22 cellular contexts compared by ENCODE assay signal in genomic region chr11:108574675-108575074, GRCh38. TPM values are rescaled to one million over a fixed set of nuclear protein-coding genes. Genes with fewer than 3 reads are reported as not detected.
DNase-seq lines count a peak whose midpoint lies in the region; ATAC-seq, FAIRE-seq and TF ChIP-seq lines count a peak whose summit lies in the region.
"Had no signal": no experiment of that assay in that cellular context is flagged by ENCODE, and none has a peak within 500 bp of the region (broad histone marks: within the 10 kb centered on the region; RNA-seq: fewer than 3 reads in every experiment).

No MANE protein-coding gene starts in this region.

- H3K27me3 Mint-ChIP-seq in GM23338 (ENCODE audit: insufficient read depth, low read depth, poor library complexity): peaks cover 4% of the 10 kb centered on the region
- H3K27me3 Mint-ChIP-seq in CD8-positive, alpha-beta memory T cell: peaks cover 5 to 21% of the 10 kb centered on the region in 2 donors
- H3K27me3 Mint-ChIP-seq: CD4-positive, alpha-beta T cell had no signal

- WGBS in HUES64: 77% methylated on average over 4 of the region's 4 CpGs
- WGBS in K562 (ENCODE audit: insufficient coverage, low coverage, missing lambda C conversion rate): 71% methylated on average over 4 of the region's 4 CpGs

- H3F3A ChIP-seq in GM23338 (replicated peaks; ENCODE audit: low read depth): no peaks in the 10 kb centered on the region

- TF ChIP-seq RAD21 in K562 (CRISPR knock-in tag; conservative IDR thresholded peaks at IDR 0.05 in 1 of 2, IDR thresholded peaks at IDR 0.05 in 1 of 2): no peak

- H3K9me3 ChIP-seq in HUES64 (ENCODE audit: insufficient read depth, low read depth, low read length) (no peaks in the 10 kb centered on the region), K562 (replicated peaks; ENCODE audit: control insufficient read depth, insufficient read depth, low read depth, low read length) (no peaks in the 10 kb centered on the region)
- H3K9me3 ChIP-seq in CD8-positive, alpha-beta memory T cell (ENCODE audit: low read length): no peaks in the 10 kb centered on the region
- H3K9me3 ChIP-seq: BE2C, HAP-1 had no signal

- FAIRE-seq in K562 (lab: Jason Lieb, UNC): no peak
- FAIRE-seq: A204.1, GM12892, H54 had no signal

- H3K9me1 ChIP-seq in K562 (ENCODE audit: control insufficient read depth, insufficient read depth, low read length): no peaks in the 10 kb centered on the region

- no peak for TF ChIP-seq POLR2A in K562 (conservative IDR thresholded peaks at IDR 0.05)

- no peak overlapping the region for H3K27ac Mint-ChIP-seq in GM23338
- no peak overlapping the region for H3K27ac Mint-ChIP-seq in CD8-positive, alpha-beta memory T cell
- H3K27ac Mint-ChIP-seq: CD14-positive monocyte; CD4-positive, alpha-beta T cell had no signal

- ATAC-seq in GM23338 (no peak), K562 (no peak)

- TF ChIP-seq CTCF in GM23338 (conservative IDR thresholded peaks at IDR 0.05; ENCODE audit: low read depth in 2 of 2): no peak
- no peak for TF ChIP-seq CTCF in K562 (IDR thresholded peaks at IDR 0.05 in 2 of 3, conservative IDR thresholded peaks at IDR 0.05 in 1 of 3; ENCODE audit: insufficient read depth in 2 of 3, low read depth in 1 of 3, low read length in 3 of 3)

- H3K27ac ChIP-seq in GM23338 (ENCODE audit: low read depth) (peak overlapping the region; percentile 41; the same call in 1 of the 2 replicates), HUES64 (ENCODE audit: low read depth, low read length) (peak overlapping the region; percentile 34; the same call in 1 of the 2 replicates), K562 (ENCODE audit: extremely low read depth, low read depth, low read length) (no peak overlapping the region)
- H3K27ac ChIP-seq in CD8-positive, alpha-beta memory T cell (ENCODE audit: low read depth, low read length): no peak overlapping the region
- H3K27ac ChIP-seq: 22Rv1; BLaER1 treated with 17β-estradiol and CSF1 and Interleukin-3, amounts not matched to agents 10 nM and 100 nM; GM23248 had no signal

- no peak overlapping the region for H3K4me3 Mint-ChIP-seq in GM23338
- no peak overlapping the region for H3K4me3 Mint-ChIP-seq in CD8-positive, alpha-beta memory T cell
- H3K4me3 Mint-ChIP-seq: CD14-positive monocyte; CD4-positive, alpha-beta T cell had no signal

- H3K9me3 Mint-ChIP-seq in GM23338: no peaks in the 10 kb centered on the region
- peaks cover 0 to 4% (median 3%) of the 10 kb centered on the region in 5 donors for H3K9me3 Mint-ChIP-seq in CD8-positive, alpha-beta memory T cell
- H3K9me3 Mint-ChIP-seq: CD4-positive, alpha-beta T cell had no signal

- no peaks in the 10 kb centered on the region for H3K79me2 ChIP-seq in GM23338 (replicated peaks; ENCODE audit: insufficient read depth)
- no peaks in the 10 kb centered on the region for H3K79me2 ChIP-seq in K562 (ENCODE audit: control insufficient read depth, insufficient read depth, low read length)

- DNase-seq in GM23338 (ENCODE audit: low spot score): peak; percentile 41
- DNase-seq in K562 (ENCODE audit: extremely low read depth in 1 of 4, low spot score in 3 of 4): no peak
- DNase-seq in NCI-H524 (lab: John Stamatoyannopoulos, UW): no peak
- DNase-seq in ACHN: no peak
- DNase-seq in CD8-positive, alpha-beta memory T cell: no peak
- DNase-seq: AML-193; BE2C; Calu3; CD4-positive, alpha-beta T cell; COR-L47; DMS53; DMS79 treated with DMSO at 0.1 percent for 48 hours; GF-D8; GM23248 had no signal

- intact Hi-C loops in K562 (cut with micrococcal nuclease): no loop called here

- no peak overlapping the region for H3K4me3 ChIP-seq in GM23338
- no peak overlapping the region for H3K4me3 ChIP-seq in HUES64 (ENCODE audit: low read length)
- H3K4me3 ChIP-seq in K562: no peak overlapping the region
- H3K4me3 ChIP-seq in CD8-positive, alpha-beta memory T cell (ENCODE audit: low read length): no peak overlapping the region
- H3K4me3 ChIP-seq: BLaER1 treated with 17β-estradiol and CSF1 and Interleukin-3, amounts not matched to agents 10 nM and 100 nM; GM23248; HAP-1 had no signal

- H4K20me1 ChIP-seq in GM23338 (replicated peaks; ENCODE audit: insufficient read depth) (no peaks in the 10 kb centered on the region), K562 (replicated peaks; ENCODE audit: control insufficient read depth, insufficient read depth, low read length) (no peaks in the 10 kb centered on the region)
- H4K20me1 ChIP-seq: BLaER1 treated with 17β-estradiol and CSF1 and Interleukin-3, amounts not matched to agents 10 nM and 100 nM had no signal

- in situ Hi-C loops in K562 (cut with MboI): no loop called here
- in situ Hi-C loops in ACHN (cut with HindIII; ENCODE audit: low pct_ligation_motif_present, low pct_unique_long_range_greater_than_20kb, low sequenced_read_pairs): no loop called here

- H3K27me3 ChIP-seq in GM23338 (ENCODE audit: insufficient read depth): no peaks in the 10 kb centered on the region
- H3K27me3 ChIP-seq in HUES64 (ENCODE audit: insufficient read depth, low read length): no peaks in the 10 kb centered on the region
- H3K27me3 ChIP-seq in K562 (ENCODE audit: control insufficient read depth in 2 of 2, insufficient read depth in 2 of 2, low read length in 2 of 2): no peaks in the 10 kb centered on the region
- no peaks in the 10 kb centered on the region for H3K27me3 ChIP-seq in CD8-positive, alpha-beta memory T cell (ENCODE audit: insufficient read depth, low read length, poor library complexity, severe bottlenecking)
- H3K27me3 ChIP-seq: BE2C; BLaER1 treated with 17β-estradiol and CSF1 and Interleukin-3, amounts not matched to agents 10 nM and 100 nM had no signal

- H2AFZ ChIP-seq in GM23338 (no peak overlapping the region), K562 (ENCODE audit: low read depth, low read length) (no peak overlapping the region)
- H2AFZ ChIP-seq: GM23248 had no signal

- POLR2A ChIA-PET in K562 (lab: Yijun Ruan, JAX): no interaction called here
- POLR2A ChIA-PET in CD8-positive, alpha-beta memory T cell (lab: Charles Lee): no interaction called here

- peaks cover 12% of the 10 kb centered on the region for H3K4me1 Mint-ChIP-seq in GM23338
- H3K4me1 Mint-ChIP-seq in CD8-positive, alpha-beta memory T cell: peaks cover 0 to 4% (median 0%) of the 10 kb centered on the region in 3 donors
- H3K4me1 Mint-ChIP-seq: CD14-positive monocyte had no signal

- no peak overlapping the region for H3K9ac ChIP-seq in HUES64 (ENCODE audit: low read depth, low read length)
- H3K9ac ChIP-seq in K562 (ENCODE audit: insufficient read depth in 1 of 2, low read depth in 2 of 2, low read length in 2 of 2): no peak overlapping the region
- H3K9ac ChIP-seq: BLaER1 treated with 17β-estradiol and CSF1 and Interleukin-3, amounts not matched to agents 10 nM and 100 nM; GM23248 had no signal

- H3K4me2 ChIP-seq in GM23338 (no peak overlapping the region), K562 (ENCODE audit: insufficient read depth, low read length) (no peak overlapping the region)
- H3K4me2 ChIP-seq: BLaER1 treated with 17β-estradiol and CSF1 and Interleukin-3, amounts not matched to agents 10 nM and 100 nM had no signal

- no peaks in the 10 kb centered on the region for H3K9me2 ChIP-seq in GM23338 (ENCODE audit: insufficient read depth)

- H3K4me1 ChIP-seq in GM23338 (ENCODE audit: insufficient read depth): peaks cover 11% of the 10 kb centered on the region; the same call in 1 of the 2 replicates
- H3K4me1 ChIP-seq in HUES64 (ENCODE audit: insufficient read depth, low read length): peaks cover 9% of the 10 kb centered on the region; the same call in 1 of the 2 replicates
- H3K4me1 ChIP-seq in K562 (replicated peaks in 1 of 2; ENCODE audit: control insufficient read depth in 2 of 2, insufficient read depth in 2 of 2, low read length in 2 of 2): peaks cover 0 to 4% of the 10 kb centered on the region in 2 experiments; a peak in 1 of 5 replicates
- no peaks in the 10 kb centered on the region for H3K4me1 ChIP-seq in CD8-positive, alpha-beta memory T cell (ENCODE audit: insufficient read depth, low read length)
- H3K4me1 ChIP-seq: BE2C, HAP-1 had no signal

- H3K36me3 ChIP-seq in GM23338 (ENCODE audit: insufficient read depth) (no peaks in the 10 kb centered on the region), HUES64 (ENCODE audit: insufficient read depth, low read length) (no peaks in the 10 kb centered on the region), K562 (ENCODE audit: control insufficient read depth, insufficient read depth, low read length) (no peaks in the 10 kb centered on the region)
- H3K36me3 ChIP-seq in CD8-positive, alpha-beta memory T cell (ENCODE audit: insufficient read depth, low read length): no peaks in the 10 kb centered on the region
- H3K36me3 ChIP-seq: BE2C; BLaER1 treated with 17β-estradiol and CSF1 and Interleukin-3, amounts not matched to agents 10 nM and 100 nM had no signal

- no TSS peak for BruUV-seq in K562 (replicated peaks; lab: Mats Ljungman, UMichigan)

- H3K36me3 Mint-ChIP-seq in GM23338 (ENCODE audit: low read depth): peaks cover 2% of the 10 kb centered on the region; the same call in 1 of the 3 replicates
- H3K36me3 Mint-ChIP-seq in CD8-positive, alpha-beta memory T cell: peaks cover 0 to 9% (median 0%) of the 10 kb centered on the region in 3 donors
- H3K36me3 Mint-ChIP-seq: CD14-positive monocyte had no signal

- no peak for TF ChIP-seq EP300 in K562 (IDR thresholded peaks at IDR 0.05; ENCODE audit: low read length)

- CTCF ChIA-PET in K562 (lab: Yijun Ruan, JAX; ENCODE audit: low intra/inter-chr PET ratio): no interaction called here
- CTCF ChIA-PET in CD8-positive, alpha-beta memory T cell (lab: Charles Lee): no interaction called here

RNA-seq across cellular contexts. Expression of gene EXPH5, which starts 18.9 kb away (rescaled TPM):
- total RNA-seq in GM23338 (2014; rRNA removed; shearing (Covaris generic)): 8.4 and 12.6 TPM in 2 replicates
- polyA plus RNA-seq in GM23338 (2016; fragmentation: Nextera tagmentation; extraction: Ambion mirVana) (2.6 and 3.6 TPM in 2 replicates), K562 (2011; rRNA removed) (4.8 and 6.2 TPM in 2 replicates), K562 (2014; fragmentation: Illumina TruSeq; extraction: Trizol) (1.8 and 2.0 TPM in 2 replicates), K562 (2014; fragmentation: Nextera tagmentation; extraction: Ambion mirVana) (1 to 10 TPM; 1.3 to 4.8 TPM), K562 (2014; rRNA removed) (2.4 and 2.6 TPM in 2 replicates)
- 1.00 TPM for polyA plus RNA-seq in HUES64 (2013, experiment 1 of 2)
- polyA plus RNA-seq in HUES64 (2013, experiment 2 of 2): 0.70 TPM
- total RNA-seq in K562 (2011; cell fraction: chromatin; rRNA removed; ENCODE audit: low replicate concordance): 3.2 and 15.6 TPM in 2 replicates
- total RNA-seq in K562 (2011; cell fraction: nucleolus; rRNA removed): 2.0 and 4.3 TPM in 2 replicates
- total RNA-seq in K562 (2011; cell fraction: nucleoplasm; rRNA removed): 5.7 and 8.6 TPM in 2 replicates
- total RNA-seq in K562 (2014; rRNA removed) (4.2 TPM in 2 replicates), K562 (2014; rRNA removed; fragmentation: Illumina TruSeq; extraction: Trizol) (6.1 and 7.3 TPM in 2 replicates), K562 (2015; rRNA removed; fragmentation: Illumina TruSeq; extraction: Trizol) (5.6 and 5.7 TPM in 2 replicates), K562 (2021) (6.8 and 8.5 TPM in 2 replicates)
- polyA plus RNA-seq in K562 (2011; cell fraction: cytosol; rRNA removed): 1.4 and 2.8 TPM in 2 replicates
- polyA plus RNA-seq in K562 (2011; cell fraction: nucleus; rRNA removed): 3.5 and 6.0 TPM in 2 replicates
- 0.48 and 0.76 TPM in 2 replicates for polyA plus RNA-seq in K562 (2012)
- polyA minus RNA-seq in K562 (2011; rRNA and poly(A)+ RNA removed): 16.7 and 23.8 TPM in 2 replicates
- 6.1 and 6.3 TPM in 2 replicates for polyA minus RNA-seq in K562 (2011; cell fraction: cytosol; rRNA and poly(A)+ RNA removed)
- polyA minus RNA-seq in K562 (2011; cell fraction: nucleus; rRNA and poly(A)+ RNA removed): 4.2 and 12.2 TPM in 2 replicates
- under 1 TPM; 0.85 to 0.89 TPM for total RNA-seq in CD8-positive, alpha-beta memory T cell
- 0.60 TPM for polyA plus RNA-seq in CD8-positive, alpha-beta memory T cell
- total RNA-seq: GM23248 had no signal
- polyA plus RNA-seq: GM23248 had no signal

Comparison
In these comparisons a context has a peak if more than half of its experiments do, and no peak if none do; other contexts are left out.
1. H3K27ac ChIP-seq: peak in GM23338 (single experiment) and HUES64 (single experiment); none in K562 (single experiment) and CD8-positive, alpha-beta memory T cell (single experiment).